ENCODE assay signal across 8 cellular contexts in genomic region chr12:104358353-104359003, GRCh38. TPM values are rescaled to one million over a fixed set of nuclear protein-coding genes. Genes with fewer than 3 reads are reported as not detected.
DNase-seq lines count a peak whose midpoint lies in the region; ATAC-seq, FAIRE-seq and TF ChIP-seq lines count a peak whose summit lies in the region.

No MANE protein-coding gene starts in this region.

- in situ Hi-C loops in ACHN (cut with HindIII; ENCODE audit: low pct_ligation_motif_present, low pct_unique_long_range_greater_than_20kb, low sequenced_read_pairs): no loop called here
- in situ Hi-C loops in transverse colon (cut with MboI; ENCODE audit: low pct_ligation_motif_present in 1 of 4, low pct_unique_long_range_greater_than_20kb in 1 of 4, low sequenced_read_pairs in 3 of 4): loop anchor here (5.0 to 25.0 kb wide), 3 partner anchors 154 to 704 kb away; no protein-coding TSS in a partner anchor

- H4K20me1 ChIP-seq in OCI-LY1 (ENCODE audit: insufficient read depth, low read length) (no peaks in the 10 kb centered on the region), fibroblast of lung (ENCODE audit: control insufficient read depth, extremely low read depth, insufficient read depth, low read length) (no peaks in the 10 kb centered on the region)

- H3K4me2 ChIP-seq in OCI-LY1 (ENCODE audit: low read length): no peak overlapping the region
- no peak overlapping the region for H3K4me2 ChIP-seq in fibroblast of lung (ENCODE audit: extremely low read depth, insufficient read depth, low read length)

- peaks cover 7% of the 10 kb centered on the region for H3K36me3 Mint-ChIP-seq in osteocyte (ENCODE audit: unreplicated experiment)

- peak; percentile 63 for TF ChIP-seq CTCF in OCI-LY1 (IDR thresholded peaks at IDR 0.05; ENCODE audit: low read length)
- peak; percentile 71 to 90 for TF ChIP-seq CTCF in fibroblast of lung (conservative IDR thresholded peaks at IDR 0.05 in 1 of 2, IDR thresholded peaks at IDR 0.05 in 1 of 2; ENCODE audit: low read depth in 1 of 2, low read length in 2 of 2)
- TF ChIP-seq CTCF in osteocyte (IDR thresholded peaks at IDR 0.05): peak; percentile 64
- TF ChIP-seq CTCF in transverse colon (IDR thresholded peaks at IDR 0.05): peak; percentile 87 to 92 (median 89)

- no peaks in the 10 kb centered on the region for H3K9me2 ChIP-seq in OCI-LY1 (ENCODE audit: low read depth, low read length)

- H3K4me1 ChIP-seq in OCI-LY1 (ENCODE audit: insufficient read depth, low read length, severe bottlenecking) (no peaks in the 10 kb centered on the region), fibroblast of lung (ENCODE audit: control insufficient read depth, extremely low read depth, insufficient read depth, low read length) (no peaks in the 10 kb centered on the region), transverse colon (no peaks in the 10 kb centered on the region)

- WGBS in transverse colon (ENCODE audit: low coverage in 1 of 2), 2 donors: 53 to 95% methylated on average over 2 to 5 of the region's 5 CpGs

- H3K27ac Mint-ChIP-seq in osteocyte (ENCODE audit: unreplicated experiment): no peak overlapping the region

- H2AFZ ChIP-seq in OCI-LY1 (ENCODE audit: low read length) (no peak overlapping the region), fibroblast of lung (ENCODE audit: low read length) (no peak overlapping the region)

- DNase-seq in ACHN: peak; percentile 70
- DNase-seq in GM18507 (ENCODE audit: extremely low spot score, insufficient read length, low read depth): peak; percentile 60
- DNase-seq in activated T-cell treated with anti-CD3 and anti-CD28 coated beads for 4 hours: peak; percentile 54
- peak in 1 of 2 donors; percentile 68 for DNase-seq in fibroblast of lung (ENCODE audit: low read depth in 2 of 2)
- DNase-seq in osteocyte (ENCODE audit: extremely low spot score, unreplicated experiment): peak; percentile 60
- peak; percentile 69 for DNase-seq in transverse colon

- H3K4me3 ChIP-seq in OCI-LY1 (ENCODE audit: low read depth, low read length, poor library complexity, severe bottlenecking) (no peak overlapping the region), fibroblast of lung (replicated peaks in 1 of 4; ENCODE audit: control extremely low read depth in 1 of 4, insufficient read depth in 1 of 4, low read depth in 3 of 4, low read length in 4 of 4) (no peak overlapping the region), transverse colon (no peak overlapping the region)

- H3K4me1 Mint-ChIP-seq in osteocyte (ENCODE audit: unreplicated experiment): peaks cover 7% of the 10 kb centered on the region

- H3K27me3 Mint-ChIP-seq in osteocyte (ENCODE audit: unreplicated experiment): no peaks in the 10 kb centered on the region

- no peak for TF ChIP-seq EP300 in transverse colon (IDR thresholded peaks at IDR 0.05; ENCODE audit: low read depth)

- H3K4me3 Mint-ChIP-seq in osteocyte (ENCODE audit: unreplicated experiment): no peak overlapping the region

- no peak for TF ChIP-seq POLR2A in transverse colon (IDR thresholded peaks at IDR 0.05)

- H3K79me2 ChIP-seq in OCI-LY1 (ENCODE audit: insufficient read depth, low read length) (no peaks in the 10 kb centered on the region), fibroblast of lung (ENCODE audit: control insufficient read depth, insufficient read depth, low read length) (no peaks in the 10 kb centered on the region)

- H3K27me3 ChIP-seq in OCI-LY1 (ENCODE audit: insufficient read depth, low read length): no peaks in the 10 kb centered on the region
- H3K27me3 ChIP-seq in fibroblast of lung (ENCODE audit: control insufficient read depth, insufficient read depth, low read length): no peaks in the 10 kb centered on the region
- H3K27me3 ChIP-seq in transverse colon: no peaks in the 10 kb centered on the region

- H3K9me3 ChIP-seq in OCI-LY1 (ENCODE audit: low read length) (no peaks in the 10 kb centered on the region), fibroblast of lung (ENCODE audit: control insufficient read depth, insufficient read depth, low read depth, low read length) (no peaks in the 10 kb centered on the region), transverse colon (peaks cover 0 to 5% of the 10 kb centered on the region in 2 donors)

- peak; percentile 80 for ATAC-seq in HG03159 (IDR thresholded peaks at IDR 0.05; ENCODE audit: unreplicated experiment)

- H3K9me3 Mint-ChIP-seq in osteocyte (ENCODE audit: unreplicated experiment): peaks cover 10% of the 10 kb centered on the region

- H3K27ac ChIP-seq in OCI-LY1 (ENCODE audit: low read depth, low read length, poor library complexity, severe bottlenecking): no peak overlapping the region
- H3K27ac ChIP-seq in fibroblast of lung (ENCODE audit: insufficient read depth, low read length): no peak overlapping the region
- no peak overlapping the region for H3K27ac ChIP-seq in transverse colon

- H3K36me3 ChIP-seq in OCI-LY1 (ENCODE audit: insufficient read depth, low read length) (no peaks in the 10 kb centered on the region), fibroblast of lung (ENCODE audit: control insufficient read depth, insufficient read depth, low read length) (peaks cover 7% of the 10 kb centered on the region), transverse colon (no peaks in the 10 kb centered on the region)

- no peak overlapping the region for H3K9ac ChIP-seq in OCI-LY1 (ENCODE audit: low read length)
- H3K9ac ChIP-seq in fibroblast of lung (ENCODE audit: insufficient read depth, low read length): no peak overlapping the region

- intact Hi-C loops in transverse colon (cut with DNase I; ENCODE audit: low total_unique reads): loop anchor here (5.0 kb wide), 2 partner anchors 141 to 156 kb away; partner anchors contain the start of gene TXNRD1

- H3F3A ChIP-seq in OCI-LY1 (ENCODE audit: insufficient read depth, low read length): no peaks in the 10 kb centered on the region

- FAIRE-seq in GM18507 (lab: Jason Lieb, UNC): peak; percentile 92

RNA-seq across cellular contexts. Expression of gene EID3, which starts 54.9 kb away (rescaled TPM):
- total RNA-seq in fibroblast of lung: 8.2 and 18.0 TPM in 2 replicates
- 2.3 and 3.5 TPM in 2 replicates for polyA plus RNA-seq in fibroblast of lung
- polyA plus RNA-seq in fibroblast of lung (2012): 1.4 and 2.9 TPM in 2 replicates
- polyA minus RNA-seq in fibroblast of lung (ENCODE audit: low replicate concordance): 0.37 TPM in 1 of 2 replicates, not detected in the other
- total RNA-seq in osteocyte: 2.8 and 3.7 TPM in 2 replicates
- total RNA-seq in transverse colon: 10 to 100 TPM in 2 of 4 donors, 1 to 10 TPM in 2; 4.9 to 50.0 (median 14.3) TPM
